8 cellular contexts compared by ENCODE assay signal in the genomic region with DNA sequence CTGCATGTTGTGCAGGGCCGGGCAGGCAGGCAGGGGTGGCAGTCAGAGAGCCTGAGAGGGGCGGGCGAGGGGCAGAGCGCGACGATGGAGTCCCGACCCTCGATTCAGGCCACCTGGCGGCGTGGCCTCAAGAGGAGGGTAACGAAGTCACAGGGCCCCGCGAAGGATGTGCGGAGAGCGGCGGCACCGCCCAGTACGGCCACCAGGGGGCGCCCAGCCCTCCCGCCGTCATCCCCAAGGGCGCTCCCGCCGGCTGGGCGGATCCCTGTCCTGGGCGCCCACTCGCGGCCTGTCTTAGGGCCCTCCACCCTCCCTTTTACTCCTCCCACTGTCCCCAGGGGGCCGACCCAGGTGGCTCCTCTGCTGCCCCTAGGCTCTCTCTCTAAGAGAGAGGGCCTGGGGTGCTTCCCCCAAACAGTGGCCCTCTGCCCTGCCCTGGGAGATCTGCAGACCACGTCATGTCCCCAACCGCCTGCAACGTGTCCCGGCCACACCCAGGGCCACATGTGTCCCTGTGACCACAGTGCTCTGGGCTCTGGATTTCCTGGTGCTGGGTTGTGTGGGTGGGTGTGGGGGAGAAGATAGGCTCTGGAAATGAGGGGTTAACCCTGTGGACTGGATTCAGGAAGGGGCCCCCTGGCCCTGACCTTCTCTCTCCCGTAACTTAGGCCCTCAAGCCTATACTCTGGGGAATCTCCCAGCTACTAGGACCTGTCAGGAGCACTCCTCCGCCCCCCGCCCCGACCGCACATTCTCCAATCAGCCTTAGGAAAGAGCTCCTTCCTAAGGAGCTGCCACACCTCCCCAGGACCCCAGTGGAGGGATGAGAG. TPM values are rescaled to one million over a fixed set of nuclear protein-coding genes. Genes with fewer than 3 reads are reported as not detected.
DNase-seq lines count a peak whose midpoint lies in the region; ATAC-seq and TF ChIP-seq lines count a peak whose summit lies in the region.

No MANE protein-coding gene starts in this region.

- peak overlapping the region; percentile 79 for H2AK5ac ChIP-seq in trophoblast cell (ENCODE audit: low read length)

- no peaks in the 10 kb centered on the region for H3K9me3 ChIP-seq in trophoblast cell (ENCODE audit: insufficient read depth, low read depth, low read length)
- H3K9me3 ChIP-seq in tibial artery, result no peaks in the 10 kb centered on the region

- in situ Hi-C loops in SK-MEL-5 (cut with HindIII; ENCODE audit: low pct_unique_long_range_greater_than_20kb, low sequenced_read_pairs), result no loop called here

- peak overlapping the region; percentile 61 for H4K12ac ChIP-seq in trophoblast cell (ENCODE audit: low read depth, low read length)

- peak overlapping the region; percentile 45 for H3K14ac ChIP-seq in trophoblast cell (ENCODE audit: low read length)

- peaks cover 3 to 5% of the 10 kb centered on the region in 2 experiments for H3K4me1 ChIP-seq in trophoblast cell (ENCODE audit: control insufficient read depth in 1 of 2, insufficient read depth in 2 of 2, low read length in 2 of 2)
- H3K4me1 ChIP-seq in tibial artery, result peaks cover 0 to 12% (median 9%) of the 10 kb centered on the region in 4 donors

- WGBS in trophoblast cell (ENCODE audit: extremely low coverage, insufficient coverage, insufficient read length), result no CpG with 5 or more reads among the region's 38 CpGs

- peak overlapping the region; percentile 37 for H3K4me2 ChIP-seq in trophoblast cell (ENCODE audit: low read length)

- H3K4me1 Mint-ChIP-seq in activated naive CD4-positive, alpha-beta T cell treated with anti-CD3 and anti-CD28 coated beads for 36 hours (ENCODE audit: low read depth), result peaks cover 37% of the 10 kb centered on the region

- H3K27ac Mint-ChIP-seq in activated naive CD4-positive, alpha-beta T cell treated with anti-CD3 and anti-CD28 coated beads for 36 hours, result peak overlapping the region; percentile 92

- peak; percentile 97 to 99 for TF ChIP-seq CTCF in tibial artery (IDR thresholded peaks at IDR 0.05)

- H3K36me3 ChIP-seq in trophoblast cell (ENCODE audit: control insufficient read depth in 1 of 2, insufficient read depth in 2 of 2, low read length in 2 of 2) (no peaks in the 10 kb centered on the region), tibial artery (no peaks in the 10 kb centered on the region)

- H2AFZ ChIP-seq in trophoblast cell (ENCODE audit: insufficient read depth, low read length, poor library complexity), result peak overlapping the region; percentile 65

- no peaks in the 10 kb centered on the region for H3K9me3 Mint-ChIP-seq in activated naive CD4-positive, alpha-beta T cell treated with anti-CD3 and anti-CD28 coated beads for 36 hours

- CTCF ChIA-PET in activated naive CD4-positive, alpha-beta T cell treated with anti-CD3 and anti-CD28 coated beads for 36 hours (lab: Charles Lee), result interaction anchor here (0.6 to 2.4 kb wide), 13 partner anchors 8 to 235 kb away, joined by 3 to 21 read pairs (median 4); no protein-coding TSS in a partner anchor

- H3K27me3 ChIP-seq in trophoblast cell (ENCODE audit: insufficient read depth, low read length) (no peaks in the 10 kb centered on the region), tibial artery (no peaks in the 10 kb centered on the region)

- ATAC-seq in GM21528 (IDR thresholded peaks at IDR 0.05; ENCODE audit: low FRiP score, unreplicated experiment), result peak; percentile 83

- H3K4me3 Mint-ChIP-seq in activated naive CD4-positive, alpha-beta T cell treated with anti-CD3 and anti-CD28 coated beads for 36 hours, result peak overlapping the region; percentile 80

- peaks cover 1% of the 10 kb centered on the region for H3K79me2 ChIP-seq in trophoblast cell (ENCODE audit: control insufficient read depth, insufficient read depth, low read length, poor library complexity)

- peak overlapping the region; percentile 26 for H2BK120ac ChIP-seq in trophoblast cell (ENCODE audit: insufficient read depth, low read length, poor library complexity)

- H2BK12ac ChIP-seq in trophoblast cell (ENCODE audit: low read length), result no peak overlapping the region

- DNase-seq in DMS153 treated with DMSO at 0.1 percent for 48 hours (lab: John Stamatoyannopoulos, UW; ENCODE audit: unreplicated experiment) (peak; percentile 26), KG1 (lab: John Stamatoyannopoulos, UW) (peak; percentile 73), SK-MEL-5 (ENCODE audit: low read depth, low spot score) (peak; percentile 64), glomerular visceral epithelial cell (ENCODE audit: extremely low spot score) (peak; percentile 73), trophoblast cell (peak; percentile 61 to 84), tibial artery (peak; percentile 67 to 84)
- DNase-seq in activated naive CD4-positive, alpha-beta T cell treated with anti-CD3 and anti-CD28 coated beads for 36 hours, result peak; percentile 83

- peaks cover 2% of the 10 kb centered on the region for H3K79me1 ChIP-seq in trophoblast cell (ENCODE audit: low read length)

- H3K18ac ChIP-seq in trophoblast cell (ENCODE audit: low read length), result no peak overlapping the region

- intact Hi-C loops in activated naive CD4-positive, alpha-beta T cell treated with anti-CD3 and anti-CD28 coated beads for 36 hours (cut with micrococcal nuclease), result loop anchor here (1.0 to 2.0 kb wide), 6 partner anchors 25 to 236 kb away; a partner anchor contains a TSS
- intact Hi-C loops in tibial artery (cut with DNase I; ENCODE audit: low total_unique reads), result loop anchor here (5.0 kb wide), 2 partner anchors 49 to 234 kb away; no protein-coding TSS in a partner anchor

- no peak overlapping the region for H2BK5ac ChIP-seq in trophoblast cell (ENCODE audit: low read depth, low read length, poor library complexity)

- H4K8ac ChIP-seq in trophoblast cell (ENCODE audit: low read depth, low read length), result peak overlapping the region; percentile 82

- no peak overlapping the region for H3K9ac ChIP-seq in trophoblast cell (ENCODE audit: low read length)

- peak overlapping the region; percentile 60 for H4K91ac ChIP-seq in trophoblast cell (ENCODE audit: low read depth, low read length)

- H3K36me3 Mint-ChIP-seq in activated naive CD4-positive, alpha-beta T cell treated with anti-CD3 and anti-CD28 coated beads for 36 hours (ENCODE audit: low read depth), result no peaks in the 10 kb centered on the region

- no peak overlapping the region for H3K4ac ChIP-seq in trophoblast cell (ENCODE audit: low read depth, low read length)

- no peak overlapping the region for H3K23ac ChIP-seq in trophoblast cell (ENCODE audit: low read length)

- no peak overlapping the region for H3K4me3 ChIP-seq in trophoblast cell (ENCODE audit: low read depth, low read length)
- peak overlapping the region; percentile 20 to 50 for H3K4me3 ChIP-seq in tibial artery

- no peak overlapping the region for H3K27ac ChIP-seq in trophoblast cell (ENCODE audit: low read depth, low read length)
- peak overlapping the region; percentile 24 to 31 for H3K27ac ChIP-seq in tibial artery

- H3K27me3 Mint-ChIP-seq in activated naive CD4-positive, alpha-beta T cell treated with anti-CD3 and anti-CD28 coated beads for 36 hours (ENCODE audit: low read depth), result no peaks in the 10 kb centered on the region

RNA-seq across cellular contexts. Expression of a gene that starts 5.9 kb away (rescaled TPM):
- not detected in 2 replicates for total RNA-seq in SK-MEL-5 (2014; rRNA removed; shearing (Covaris generic))
- polyA plus RNA-seq in SK-MEL-5 (2015; cell fraction: cytosol; rRNA removed), result not detected in 2 replicates
- not detected in 2 replicates for polyA plus RNA-seq in SK-MEL-5 (2015; cell fraction: nucleus; rRNA removed)
- total RNA-seq in activated naive CD4-positive, alpha-beta T cell treated with anti-CD3 and anti-CD28 coated beads for 36 hours, result 1 to 10 TPM; 3.1 to 3.8 TPM
- 0.08 TPM in 2 replicates for polyA plus RNA-seq in trophoblast cell (2013)

RNA-seq across cellular contexts. Expression of a gene that starts 13.1 kb away (rescaled TPM):
- not detected in 2 replicates for total RNA-seq in SK-MEL-5 (2014; rRNA removed; shearing (Covaris generic))
- not detected in 2 replicates for polyA plus RNA-seq in SK-MEL-5 (2015; cell fraction: cytosol; rRNA removed)
- polyA plus RNA-seq in SK-MEL-5 (2015; cell fraction: nucleus; rRNA removed), result not detected in 2 replicates
- total RNA-seq in activated naive CD4-positive, alpha-beta T cell treated with anti-CD3 and anti-CD28 coated beads for 36 hours, result under 1 TPM in 1 of 2 experiments, not detected in 1; 0.19 TPM
- 0.03 and 0.06 TPM in 2 replicates for polyA plus RNA-seq in trophoblast cell (2013)

RNA-seq across cellular contexts. Expression of a gene that starts 22.3 kb away (rescaled TPM):
- total RNA-seq in SK-MEL-5 (2014; rRNA removed; shearing (Covaris generic)), result not detected in 2 replicates
- not detected in 2 replicates for polyA plus RNA-seq in SK-MEL-5 (2015; cell fraction: cytosol; rRNA removed)
- polyA plus RNA-seq in SK-MEL-5 (2015; cell fraction: nucleus; rRNA removed), result not detected in 2 replicates
- not detected for total RNA-seq in activated naive CD4-positive, alpha-beta T cell treated with anti-CD3 and anti-CD28 coated beads for 36 hours
- polyA plus RNA-seq in trophoblast cell (2013), result 0.40 and 0.72 TPM in 2 replicates

RNA-seq across cellular contexts. Expression of a gene that starts 25.0 kb away (rescaled TPM):
- total RNA-seq in SK-MEL-5 (2014; rRNA removed; shearing (Covaris generic)), result 10.3 and 14.3 TPM in 2 replicates
- polyA plus RNA-seq in SK-MEL-5 (2015; cell fraction: cytosol; rRNA removed), result 10.3 and 14.6 TPM in 2 replicates
- polyA plus RNA-seq in SK-MEL-5 (2015; cell fraction: nucleus; rRNA removed), result 57.4 and 78.7 TPM in 2 replicates
- 10 to 100 TPM; 24.3 to 28.9 TPM for total RNA-seq in activated naive CD4-positive, alpha-beta T cell treated with anti-CD3 and anti-CD28 coated beads for 36 hours
- 65.8 and 67.9 TPM in 2 replicates for polyA plus RNA-seq in trophoblast cell (2013)

RNA-seq across cellular contexts. Expression of a gene that starts 29.6 kb away (rescaled TPM):
- 19.6 and 24.3 TPM in 2 replicates for total RNA-seq in SK-MEL-5 (2014; rRNA removed; shearing (Covaris generic))
- 20.3 and 27.7 TPM in 2 replicates for polyA plus RNA-seq in SK-MEL-5 (2015; cell fraction: cytosol; rRNA removed)
- polyA plus RNA-seq in SK-MEL-5 (2015; cell fraction: nucleus; rRNA removed), result 7.9 and 10.7 TPM in 2 replicates
- 1 to 10 TPM; 9.4 to 9.7 TPM for total RNA-seq in activated naive CD4-positive, alpha-beta T cell treated with anti-CD3 and anti-CD28 coated beads for 36 hours
- 6.3 and 6.5 TPM in 2 replicates for polyA plus RNA-seq in trophoblast cell (2013)

Comparison
In these comparisons a context has a peak if more than half of its experiments do, and no peak if none do; other contexts are left out.
1. DNase-seq: peak in every context shown above with its lines; median percentile 83 in activated naive CD4-positive, alpha-beta T cell treated with anti-CD3 and anti-CD28 coated beads for 36 hours; 76 in tibial artery; 73 in KG1; 73 in glomerular visceral epithelial cell; 72 in trophoblast cell; 64 in SK-MEL-5; 26 in DMS153 treated with DMSO at 0.1 percent for 48 hours.